In the genomic region with DNA sequence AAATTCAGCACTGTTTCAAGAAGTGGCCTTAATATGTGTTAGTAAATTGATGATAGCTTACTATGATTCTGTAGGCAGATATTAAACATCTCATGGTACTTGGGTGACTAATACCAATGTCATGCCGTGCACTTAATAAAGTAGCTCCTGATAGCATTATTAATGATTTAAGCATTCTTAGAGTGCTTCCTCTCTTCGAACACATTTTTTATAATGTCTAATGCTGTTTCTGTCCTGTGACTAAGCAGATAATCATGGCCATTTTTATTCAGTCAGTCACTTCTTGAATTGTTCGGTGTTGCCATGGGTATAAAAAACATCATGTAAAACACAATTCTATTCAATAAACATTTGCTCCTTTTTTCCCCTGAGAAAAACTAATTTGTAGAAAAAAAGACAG, we compare ENCODE assay signal across 15 cellular contexts.
DNase-seq lines count a peak whose midpoint lies in the region; ATAC-seq and TF ChIP-seq lines count a peak whose summit lies in the region.
"Had no signal": no experiment of that assay in that cellular context is flagged by ENCODE, and none has a peak within 500 bp of the region (broad histone marks: within the 10 kb centered on the region; RNA-seq: fewer than 3 reads in every experiment).

No MANE protein-coding gene starts in this region.

- H3K4me1 ChIP-seq in A673 (ENCODE audit: insufficient read depth, low read length, poor library complexity, severe bottlenecking), result no peaks in the 10 kb centered on the region
- no peaks in the 10 kb centered on the region for H3K4me1 ChIP-seq in trophoblast cell (ENCODE audit: control insufficient read depth in 1 of 2, insufficient read depth in 2 of 2, low read length in 2 of 2)

- no peaks in the 10 kb centered on the region for H3K27me3 ChIP-seq in A673 (replicated peaks; ENCODE audit: insufficient read depth, low read depth, low read length, poor library complexity)
- H3K27me3 ChIP-seq in trophoblast cell (ENCODE audit: insufficient read depth, low read length), result no peaks in the 10 kb centered on the region

- POLR2A ChIA-PET in A673 (lab: Charles Lee; ENCODE audit: low non-redundant PET), result no interaction called here

- H2AK5ac ChIP-seq in trophoblast cell (ENCODE audit: low read length), result no peak overlapping the region

- H3K79me2 ChIP-seq in trophoblast cell (ENCODE audit: control insufficient read depth, insufficient read depth, low read length, poor library complexity), result no peaks in the 10 kb centered on the region

- no peak overlapping the region for H3K4me3 ChIP-seq in A673 (ENCODE audit: low read depth, low read length, poor library complexity, severe bottlenecking)
- no peak overlapping the region for H3K4me3 ChIP-seq in trophoblast cell (ENCODE audit: low read depth, low read length)

- no CpG with 5 or more reads among the region's 3 CpGs for WGBS in trophoblast cell (ENCODE audit: extremely low coverage, insufficient coverage, insufficient read length)

- H3K4ac ChIP-seq in trophoblast cell (ENCODE audit: low read depth, low read length), result no peak overlapping the region

- no peak overlapping the region for H4K91ac ChIP-seq in trophoblast cell (ENCODE audit: low read depth, low read length)

- H3K27ac ChIP-seq in A673 (ENCODE audit: low read depth, low read length, poor library complexity, severe bottlenecking) (no peak overlapping the region), trophoblast cell (ENCODE audit: low read depth, low read length) (no peak overlapping the region)

- H3K4me1 Mint-ChIP-seq in HFFc6 (ENCODE audit: low read depth) (peaks cover 58% of the 10 kb centered on the region), progenitor cell of endocrine pancreas (ENCODE audit: low read depth) (no peaks in the 10 kb centered on the region)

- H3K27ac Mint-ChIP-seq in HFFc6, result peak overlapping the region; percentile 97
- H3K27ac Mint-ChIP-seq in progenitor cell of endocrine pancreas, result no peak overlapping the region
- H3K27ac Mint-ChIP-seq: effector memory CD8-positive, alpha-beta T cell had no signal

- CTCF ChIA-PET in A673 (lab: Charles Lee), result no interaction called here

- H4K12ac ChIP-seq in trophoblast cell (ENCODE audit: low read depth, low read length), result no peak overlapping the region

- H3K9ac ChIP-seq in trophoblast cell (ENCODE audit: low read length), result no peak overlapping the region

- H3K9me3 Mint-ChIP-seq in HFFc6, result no peaks in the 10 kb centered on the region; the same call in 1 of the 2 replicates
- peaks cover 4% of the 10 kb centered on the region for H3K9me3 Mint-ChIP-seq in progenitor cell of endocrine pancreas (ENCODE audit: low read depth)

- no peak for TF ChIP-seq CTCF in A673 (conservative IDR thresholded peaks at IDR 0.05; ENCODE audit: low read depth, low read length)
- TF ChIP-seq CTCF in HFFc6 (IDR thresholded peaks at IDR 0.05), result no peak
- TF ChIP-seq CTCF in progenitor cell of endocrine pancreas (IDR thresholded peaks at IDR 0.05; ENCODE audit: unreplicated experiment), result no peak

- no peak overlapping the region for H2BK12ac ChIP-seq in trophoblast cell (ENCODE audit: low read length)

- intact Hi-C loops in A673 (cut with micrococcal nuclease; ENCODE audit: unreplicated experiment), result no loop called here

- H3K9me3 ChIP-seq in A673 (ENCODE audit: low read depth, low read length, poor library complexity, severe bottlenecking) (no peaks in the 10 kb centered on the region), trophoblast cell (ENCODE audit: insufficient read depth, low read depth, low read length) (no peaks in the 10 kb centered on the region)

- no peak overlapping the region for H3K18ac ChIP-seq in trophoblast cell (ENCODE audit: low read length)

- H3K14ac ChIP-seq in trophoblast cell (ENCODE audit: low read length), result no peak overlapping the region

- no peak for ATAC-seq in HG03139 (IDR thresholded peaks at IDR 0.05; ENCODE audit: unreplicated experiment)
- ATAC-seq: effector memory CD8-positive, alpha-beta T cell had no signal

- H2BK5ac ChIP-seq in trophoblast cell (ENCODE audit: low read depth, low read length, poor library complexity), result no peak overlapping the region

- no peak overlapping the region for H2AFZ ChIP-seq in trophoblast cell (ENCODE audit: insufficient read depth, low read length, poor library complexity)

- no peak overlapping the region for H2BK120ac ChIP-seq in trophoblast cell (ENCODE audit: insufficient read depth, low read length, poor library complexity)

- H3K4me3 Mint-ChIP-seq in HFFc6, result peak overlapping the region; percentile 64
- H3K4me3 Mint-ChIP-seq in progenitor cell of endocrine pancreas (ENCODE audit: low read depth), result no peak overlapping the region
- H3K4me3 Mint-ChIP-seq: effector memory CD8-positive, alpha-beta T cell had no signal

- H3K27me3 Mint-ChIP-seq in HFFc6 (ENCODE audit: insufficient read depth) (no peaks in the 10 kb centered on the region; the same call in 1 of the 2 replicates), progenitor cell of endocrine pancreas (no peaks in the 10 kb centered on the region)
- H3K27me3 Mint-ChIP-seq: effector memory CD8-positive, alpha-beta T cell had no signal

- no peak overlapping the region for H3K23ac ChIP-seq in trophoblast cell (ENCODE audit: low read length)

- H4K8ac ChIP-seq in trophoblast cell (ENCODE audit: low read depth, low read length), result no peak overlapping the region

- DNase-seq in A673 (ENCODE audit: low spot score) (peak; percentile 10), HFFc6 (peak; percentile 96), astrocyte of the hippocampus (ENCODE audit: low read depth, low spot score) (peak; percentile 55), glomerular endothelial cell (ENCODE audit: extremely low read depth, low read depth, low spot score) (peak; percentile 85), trophoblast cell (no peak), NCI-H1105 (lab: John Stamatoyannopoulos, UW) (no peak), progenitor cell of endocrine pancreas (ENCODE audit: low spot score, unreplicated experiment) (no peak)
- DNase-seq: activated T-cell treated with anti-CD3 and anti-CD28 coated beads, Interleukin-2, amount 50 U/mL, for 48 hours; anterior cingulate cortex; DMS153; effector memory CD8-positive, alpha-beta T cell; Karpas-422; NCI-H2107; nucleus accumbens had no signal

- H3K36me3 Mint-ChIP-seq in HFFc6 (ENCODE audit: low read depth) (peaks cover 7% of the 10 kb centered on the region; the same call in 1 of the 2 replicates), progenitor cell of endocrine pancreas (ENCODE audit: insufficient read depth) (no peaks in the 10 kb centered on the region)

- H3K79me1 ChIP-seq in trophoblast cell (ENCODE audit: low read length), result no peaks in the 10 kb centered on the region

- BruUV-seq in A673 (replicated peaks; lab: Mats Ljungman, UMichigan), result no TSS peak

- H3K36me3 ChIP-seq in A673 (ENCODE audit: insufficient read depth, low read length, poor library complexity, severe bottlenecking) (no peaks in the 10 kb centered on the region), trophoblast cell (ENCODE audit: control insufficient read depth in 1 of 2, insufficient read depth in 2 of 2, low read length in 2 of 2) (no peaks in the 10 kb centered on the region)

- no peak overlapping the region for H3K4me2 ChIP-seq in trophoblast cell (ENCODE audit: low read length)

Comparison
In these comparisons a context has a peak if more than half of its experiments do, and no peak if none do; other contexts are left out.
1. DNase-seq: peak in A673 (single experiment), HFFc6 (single experiment), astrocyte of the hippocampus (single experiment) and glomerular endothelial cell (single experiment); none in trophoblast cell (0 of 2), NCI-H1105 (single experiment) and progenitor cell of endocrine pancreas (single experiment).